ENCODE assay signal across 28 cellular contexts in the genomic region with DNA sequence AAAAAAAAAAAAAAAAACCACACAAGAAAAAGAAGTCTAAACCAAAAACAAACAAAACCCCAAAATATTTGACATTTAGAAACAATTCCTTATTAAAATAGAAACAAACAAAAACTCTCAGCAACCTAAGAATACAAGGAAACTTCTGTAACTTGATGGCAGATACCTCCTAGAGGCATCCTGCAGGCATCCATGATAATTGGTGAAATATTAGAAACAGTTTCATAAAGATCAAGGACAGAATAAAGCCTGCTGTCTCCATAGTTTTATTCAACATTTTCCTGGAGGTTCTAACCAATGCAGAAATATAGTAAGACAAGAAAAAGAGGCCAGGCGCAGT.
"Had no signal": no experiment of that assay in that cellular context is flagged by ENCODE, and none has a peak within 500 bp of the region (broad histone marks: within the 10 kb centered on the region; RNA-seq: fewer than 3 reads in every experiment).

No MANE protein-coding gene starts in this region.

- H3K4me3 ChIP-seq: adrenal gland, body of pancreas, K562 had no signal

- H3K27ac ChIP-seq: adrenal gland, body of pancreas, WERI-Rb-1 had no signal

- H3K36me3 ChIP-seq: adrenal gland, WERI-Rb-1 had no signal

- H3K36me3 Mint-ChIP-seq: activated CD8-positive, alpha-beta memory T cell treated with anti-CD3 and anti-CD28 coated beads, Interleukin-2, amount 10 ng/mL, durations not matched to agents 7 days and 5 days had no signal

- H3K27ac Mint-ChIP-seq: activated CD4-positive, alpha-beta memory T cell treated with anti-CD3 and anti-CD28 coated beads, Interleukin-2, amount 10 ng/mL, durations not matched to agents 7 days and 5 days; activated CD8-positive, alpha-beta memory T cell treated with anti-CD3 and anti-CD28 coated beads, Interleukin-2, amount 10 ng/mL, durations not matched to agents 7 days and 5 days; activated naive CD4-positive, alpha-beta T cell treated with anti-CD3 and anti-CD28 coated beads, Interleukin-2, amount 50 U/mL, for 24 hours; activated T-helper 2 cell treated with anti-CD3 and anti-CD28 coated beads, Interferon-gamma antibody, Interleukin-2, Interleukin-4, amounts not matched to agents 10 μg/mL and 5 μg/mL and 100 μg/mL, durations not matched to agents 14 hours and 24 hours and 36 hours had no signal

- H3K4me3 Mint-ChIP-seq: activated CD4-positive, alpha-beta memory T cell treated with anti-CD3 and anti-CD28 coated beads, Interleukin-2, amount 10 ng/mL, durations not matched to agents 7 days and 5 days; activated CD8-positive, alpha-beta memory T cell treated with anti-CD3 and anti-CD28 coated beads, Interleukin-2, amount 10 ng/mL, durations not matched to agents 7 days and 5 days; activated naive CD4-positive, alpha-beta T cell treated with anti-CD3 and anti-CD28 coated beads, Interleukin-2, amount 50 U/mL, for 24 hours had no signal

- H3K4me1 ChIP-seq: adrenal gland had no signal

- H3K9me3 Mint-ChIP-seq: activated CD4-positive, alpha-beta memory T cell treated with anti-CD3 and anti-CD28 coated beads, Interleukin-2, amount 10 ng/mL, durations not matched to agents 7 days and 5 days; activated naive CD4-positive, alpha-beta T cell treated with anti-CD3 and anti-CD28 coated beads, Interleukin-2, amount 50 U/mL, for 24 hours; activated T-helper 2 cell treated with anti-CD3 and anti-CD28 coated beads, Interferon-gamma antibody, Interleukin-2, Interleukin-4, amounts not matched to agents 10 μg/mL and 5 μg/mL and 100 μg/mL, durations not matched to agents 14 hours and 24 hours and 36 hours had no signal

- DNase-seq: activated CD4-positive, alpha-beta memory T cell treated with anti-CD3 and anti-CD28 coated beads, Interleukin-2, amount 10 ng/mL, durations not matched to agents 7 days and 5 days; activated CD4-positive, alpha-beta T cell treated with anti-CD3 and anti-CD28 coated beads for 1 hour; activated CD4-positive, alpha-beta T cell treated with anti-CD3 and anti-CD28 coated beads for 48 hours; activated CD4-positive, CD25-positive, alpha-beta regulatory T cell; activated CD8-positive, alpha-beta memory T cell treated with anti-CD3 and anti-CD28 coated beads for 24 hours; activated CD8-positive, alpha-beta memory T cell treated with anti-CD3 and anti-CD28 coated beads, Interleukin-2, amount 10 ng/mL, durations not matched to agents 7 days and 5 days; activated CD8-positive, alpha-beta memory T cell treated with anti-CD3 and anti-CD28 coated beads, Interleukin-2, amount 50 U/mL, for 48 hours; activated gamma-delta T cell; activated naive CD4-positive, alpha-beta T cell treated with Interleukin-2 at 50 U/mL for 16 hours; adrenal gland; body of pancreas; caudate nucleus; NCI-H1105; NCI-H1417 treated with DMSO at 0.1 percent for 48 hours; NCI-H187 treated with DMSO at 0.1 percent for 48 hours; NCI-H2081; NCI-H226; NCI-H446 treated with DMSO at 0.1 percent for 48 hours; NCI-H524 treated with DMSO at 0.1 percent for 48 hours; Right ventricle myocardium superior; SW 1271; T-helper 1 cell; T1000; WERI-Rb-1 had no signal

- H3K9me3 ChIP-seq: adrenal gland, body of pancreas had no signal

- H3K27me3 ChIP-seq: adrenal gland, body of pancreas had no signal

- ATAC-seq: activated CD8-positive, alpha-beta memory T cell treated with anti-CD3 and anti-CD28 coated beads, Interleukin-2, amount 10 ng/mL, durations not matched to agents 7 days and 5 days; body of pancreas; K562; Panc1 had no signal
